ENCODE assay signal across 17 cellular contexts in genomic region chr14:30223966-30224365, GRCh38.
A peak's percentile ranks its signal among the peaks of the same experiment; 100 is the strongest.
DNase-seq lines count a peak whose midpoint lies in the region; ATAC-seq, FAIRE-seq and TF ChIP-seq lines count a peak whose summit lies in the region.
"Had no signal": no experiment of that assay in that cellular context is flagged by ENCODE, and none has a peak within 500 bp of the region (broad histone marks: within the 10 kb centered on the region; RNA-seq: fewer than 3 reads in every experiment).

No MANE protein-coding gene starts in this region.

- H3K9me3 Mint-ChIP-seq in natural killer cell, result peaks cover 3 to 7% of the 10 kb centered on the region in 2 donors
- H3K9me3 Mint-ChIP-seq: activated naive CD8-positive, alpha-beta T cell treated with anti-CD3 and anti-CD28 coated beads, Interleukin-2, amount 10 ng/mL, durations not matched to agents 7 days and 5 days; memory B cell had no signal

- ATAC-seq in pancreas (peak; percentile 81 to 86 (median 85)), natural killer cell (no peak), GM18907 (IDR thresholded peaks at IDR 0.05; ENCODE audit: unreplicated experiment) (no peak)
- ATAC-seq: activated CD4-positive, alpha-beta T cell treated with anti-CD3 and anti-CD28 coated beads for 36 hours had no signal

- H3K4me1 ChIP-seq in esophagus muscularis mucosa (peaks cover 28 to 100% (median 90%) of the 10 kb centered on the region in 4 donors), pancreas (peaks cover 14 to 23% (median 21%) of the 10 kb centered on the region in 3 donors)
- H3K4me1 ChIP-seq: Caco-2 had no signal

- no peak overlapping the region for H3K27ac Mint-ChIP-seq in natural killer cell
- H3K27ac Mint-ChIP-seq: activated CD4-positive, alpha-beta T cell treated with anti-CD3 and anti-CD28 coated beads for 36 hours; activated naive CD8-positive, alpha-beta T cell treated with anti-CD3 and anti-CD28 coated beads, Interleukin-2, amount 10 ng/mL, durations not matched to agents 7 days and 5 days; memory B cell had no signal

- H3K36me3 Mint-ChIP-seq in natural killer cell, result no peaks in the 10 kb centered on the region
- H3K36me3 Mint-ChIP-seq: activated naive CD8-positive, alpha-beta T cell treated with anti-CD3 and anti-CD28 coated beads, Interleukin-2, amount 10 ng/mL, durations not matched to agents 7 days and 5 days; memory B cell had no signal

- no peak for FAIRE-seq in pancreas (lab: Jason Lieb, UNC)
- FAIRE-seq in H54 (lab: Jason Lieb, UNC), result no peak
- no peak for FAIRE-seq in GM19239 (lab: Jason Lieb, UNC)
- FAIRE-seq: colon had no signal

- no peak overlapping the region for H3K4me3 Mint-ChIP-seq in natural killer cell
- H3K4me3 Mint-ChIP-seq: activated CD4-positive, alpha-beta T cell treated with anti-CD3 and anti-CD28 coated beads for 36 hours; activated naive CD8-positive, alpha-beta T cell treated with anti-CD3 and anti-CD28 coated beads, Interleukin-2, amount 10 ng/mL, durations not matched to agents 7 days and 5 days; memory B cell had no signal

- no peak for TF ChIP-seq CTCF in C4-2B (conservative IDR thresholded peaks at IDR 0.05)
- no peak for TF ChIP-seq CTCF in esophagus muscularis mucosa (IDR thresholded peaks at IDR 0.05)
- no peak for TF ChIP-seq CTCF in pancreas (IDR thresholded peaks at IDR 0.05)
- TF ChIP-seq CTCF in natural killer cell (IDR thresholded peaks at IDR 0.05), result no peak

- DNase-seq in NCI-H69 (lab: John Stamatoyannopoulos, UW) (peak; percentile 31), esophagus muscularis mucosa (ENCODE audit: extremely low spot score) (no peak), pancreas (peak; percentile 56 to 87 (median 76)), natural killer cell (no peak), H54 (ENCODE audit: insufficient read length, low spot score) (no peak), GM19239 (ENCODE audit: insufficient read length, low spot score) (no peak)
- DNase-seq: activated CD4-positive, alpha-beta T cell treated with anti-CD3 and anti-CD28 coated beads for 36 hours; activated naive CD8-positive, alpha-beta T cell treated with anti-CD3 and anti-CD28 coated beads, Interleukin-2, amount 10 ng/mL, durations not matched to agents 7 days and 5 days; activated T-cell treated with anti-CD3 and anti-CD28 coated beads, Interleukin-2, amount 50 U/mL, for 1 hour; Caco-2; NCI-H526; stimulated activated naive CD4-positive, alpha-beta T cell treated with Interleukin-2 at 50 U/mL for 16 hours had no signal

- H3K27ac ChIP-seq in C4-2B, result peak overlapping the region; percentile 24; the same call in 1 of the 2 replicates
- H3K27ac ChIP-seq in esophagus muscularis mucosa (replicated peaks in 1 of 4), result peak overlapping the region; percentile 76 to 79 (median 78)
- H3K27ac ChIP-seq in pancreas, result peak overlapping the region; percentile 38 to 67 (median 56)

- no peaks in the 10 kb centered on the region for H3K27me3 Mint-ChIP-seq in natural killer cell (ENCODE audit: low read depth in 2 of 2)
- H3K27me3 Mint-ChIP-seq: activated CD4-positive, alpha-beta T cell treated with anti-CD3 and anti-CD28 coated beads for 36 hours; memory B cell had no signal

- TF ChIP-seq EP300 in esophagus muscularis mucosa (IDR thresholded peaks at IDR 0.05), result no peak

- intact Hi-C loops in esophagus muscularis mucosa (cut with DNase I), result no loop called here
- intact Hi-C loops in pancreas (cut with DNase I), result no loop called here
- intact Hi-C loops in natural killer cell (cut with micrococcal nuclease), result no loop called here

- H3K36me3 ChIP-seq in esophagus muscularis mucosa (no peaks in the 10 kb centered on the region), pancreas (no peaks in the 10 kb centered on the region)

- H3K27me3 ChIP-seq in esophagus muscularis mucosa (no peaks in the 10 kb centered on the region), pancreas (no peaks in the 10 kb centered on the region)

- H3K9me3 ChIP-seq in esophagus muscularis mucosa (no peaks in the 10 kb centered on the region), pancreas (no peaks in the 10 kb centered on the region)
- H3K9me3 ChIP-seq: Caco-2 had no signal

- WGBS in esophagus muscularis mucosa, result 77% methylated on average over 3 of the region's 3 CpGs
- 12 to 13% methylated on average over 3 of the region's 3 CpGs for WGBS in pancreas, 2 donors

- TF ChIP-seq POLR2A in esophagus muscularis mucosa (IDR thresholded peaks at IDR 0.05; ENCODE audit: low read depth), result no peak
- TF ChIP-seq POLR2A in H54 (IDR thresholded peaks at IDR 0.05; ENCODE audit: low read depth, low read length), result no peak

- H3K4me3 ChIP-seq in esophagus muscularis mucosa (no peak overlapping the region), pancreas (no peak overlapping the region)
- H3K4me3 ChIP-seq: skin epidermis had no signal

- H3K4me1 Mint-ChIP-seq in natural killer cell, result no peaks in the 10 kb centered on the region
- H3K4me1 Mint-ChIP-seq: activated CD4-positive, alpha-beta T cell treated with anti-CD3 and anti-CD28 coated beads for 36 hours; activated naive CD8-positive, alpha-beta T cell treated with anti-CD3 and anti-CD28 coated beads, Interleukin-2, amount 10 ng/mL, durations not matched to agents 7 days and 5 days; memory B cell had no signal

Comparison
In these comparisons a context has a peak if more than half of its experiments do, and no peak if none do; other contexts are left out.
1. H3K27ac ChIP-seq: peak in every context shown above with its lines; median percentile 78 in esophagus muscularis mucosa; 56 in pancreas; 24 in C4-2B.
2. DNase-seq: peak in NCI-H69 (single experiment) and pancreas (6 of 6); none in esophagus muscularis mucosa (single experiment), natural killer cell (single experiment), H54 (single experiment) and GM19239 (single experiment).
3. ATAC-seq: peak in pancreas (4 of 4); none in natural killer cell (0 of 3) and GM18907 (single experiment).